Comparison of ENCODE assay signal across 26 cellular contexts in the genomic region with DNA sequence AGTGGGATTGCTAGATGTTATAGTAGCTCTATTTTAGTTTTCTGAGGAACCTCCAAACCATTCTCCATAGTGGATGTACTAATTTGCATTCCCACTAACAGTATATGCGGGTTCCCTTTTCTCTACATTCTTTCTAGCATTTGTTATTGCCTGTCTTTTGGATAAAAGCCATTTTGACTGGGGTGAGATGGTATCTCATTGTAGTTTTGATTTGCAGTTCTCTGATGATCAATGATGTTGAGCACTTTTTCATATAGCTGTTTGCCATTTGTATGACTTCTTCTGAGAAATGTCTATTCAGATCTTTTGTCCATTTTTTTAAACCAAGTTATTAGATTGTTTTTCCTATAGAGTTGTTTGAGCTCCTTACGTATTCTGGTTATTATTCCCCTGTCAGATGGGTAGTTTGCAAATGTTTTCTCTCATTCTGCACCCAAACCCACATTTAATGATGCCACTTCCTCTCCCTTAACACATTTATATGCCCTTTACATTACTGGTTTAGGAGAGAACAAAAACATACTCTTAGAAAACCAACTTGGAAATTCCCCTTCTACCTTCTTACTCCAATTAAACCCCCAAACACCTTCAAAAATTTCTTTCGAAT. TPM values are rescaled to one million over a fixed set of nuclear protein-coding genes. Genes with fewer than 3 reads are reported as not detected.
A peak's percentile ranks its signal among the peaks of the same experiment; 100 is the strongest.
DNase-seq lines count a peak whose midpoint lies in the region; ATAC-seq and TF ChIP-seq lines count a peak whose summit lies in the region.
"Had no signal": no experiment of that assay in that cellular context is flagged by ENCODE, and none has a peak within 500 bp of the region (broad histone marks: within the 10 kb centered on the region; RNA-seq: fewer than 3 reads in every experiment).

No MANE protein-coding gene starts in this region.

- DNase-seq in T-helper 1 cell (no peak), immature natural killer cell (peak; percentile 27 to 39 (median 33)), AG08395 (ENCODE audit: low spot score) (no peak), posterior vena cava (ENCODE audit: low spot score) (no peak)
- DNase-seq in CD4-positive, alpha-beta T cell: no peak
- no peak for DNase-seq in activated T-helper 1 cell treated with anti-CD3 and anti-CD28 coated beads, Interleukin-12 subunit alpha, Interleukin-12 subunit beta, Interleukin-2, Interleukin-4 antibody, amounts not matched to agents 30 ng/mL and 10 ng/mL and 1 ng/mL, durations not matched to agents 14 hours and 24 hours and 36 hours (ENCODE audit: low spot score)
- DNase-seq: activated effector memory CD4-positive, alpha-beta T cell treated with anti-CD3 and anti-CD28 coated beads, Interleukin-2, amount 50 U/mL, for 16 hours; dermis blood vessel endothelial cell; GDM1; GOT3; NCI-H1105 treated with DMSO at 0.1 percent for 48 hours; NCI-H2081; NCI-H82; sigmoid colon; SK-N-SH; stomach; T-helper 9 cell; WERI-Rb-1 had no signal

- peak overlapping the region; percentile 48 for H3K27ac ChIP-seq in CD4-positive, alpha-beta T cell (ENCODE audit: low read depth, low read length)
- H3K27ac ChIP-seq: 22Rv1, ascending aorta, RWPE1, sigmoid colon, stomach, tibial nerve, WERI-Rb-1 had no signal

- TF ChIP-seq CTCF in CD4-positive, alpha-beta T cell (IDR thresholded peaks at IDR 0.05): no peak

- ATAC-seq in CD4-positive, alpha-beta T cell (ENCODE audit: poor library complexity): peak; percentile 86
- no peak for ATAC-seq in HG03139 (IDR thresholded peaks at IDR 0.05; ENCODE audit: unreplicated experiment)

- no peaks in the 10 kb centered on the region for H3K9me3 Mint-ChIP-seq in T-helper 1 cell treated with Interleukin-12 subunit alpha and Interleukin-12 subunit beta and Interleukin-4 antibody, amounts not matched to agents 30 μg/mL and 1 μg/mL, for 36 hours
- H3K9me3 Mint-ChIP-seq in CD4-positive, alpha-beta T cell: peaks cover 5% of the 10 kb centered on the region
- no peaks in the 10 kb centered on the region for H3K9me3 Mint-ChIP-seq in activated T-helper 1 cell treated with anti-CD3 and anti-CD28 coated beads, Interleukin-12 subunit alpha, Interleukin-12 subunit beta, Interleukin-2, Interleukin-4 antibody, amounts not matched to agents 30 ng/mL and 10 ng/mL and 1 ng/mL, durations not matched to agents 14 hours and 24 hours and 36 hours
- H3K9me3 Mint-ChIP-seq in immature natural killer cell: peaks cover 0 to 5% (median 0%) of the 10 kb centered on the region in 6 donors

- H3K27ac Mint-ChIP-seq in T-helper 1 cell treated with Interleukin-12 subunit alpha and Interleukin-12 subunit beta and Interleukin-4 antibody, amounts not matched to agents 30 μg/mL and 1 μg/mL, for 36 hours: peak overlapping the region; percentile 80
- H3K27ac Mint-ChIP-seq in CD4-positive, alpha-beta T cell: peak overlapping the region; percentile 94
- peak overlapping the region; percentile 75 for H3K27ac Mint-ChIP-seq in activated T-helper 1 cell treated with anti-CD3 and anti-CD28 coated beads, Interleukin-12 subunit alpha, Interleukin-12 subunit beta, Interleukin-2, Interleukin-4 antibody, amounts not matched to agents 30 ng/mL and 10 ng/mL and 1 ng/mL, durations not matched to agents 14 hours and 24 hours and 36 hours
- H3K27ac Mint-ChIP-seq in immature natural killer cell: peak overlapping the region in 5 of 6 donors; percentile 25 to 82 (median 74)
- H3K27ac Mint-ChIP-seq: progenitor cell of endocrine pancreas had no signal

- H3K27me3 ChIP-seq in CD4-positive, alpha-beta T cell (ENCODE audit: control insufficient read depth, insufficient read depth, low read length): no peaks in the 10 kb centered on the region
- H3K27me3 ChIP-seq: ascending aorta, sigmoid colon, stomach, tibial nerve had no signal

- H3K36me3 Mint-ChIP-seq in T-helper 1 cell treated with Interleukin-12 subunit alpha and Interleukin-12 subunit beta and Interleukin-4 antibody, amounts not matched to agents 30 μg/mL and 1 μg/mL, for 36 hours (ENCODE audit: low read depth): peaks cover 6% of the 10 kb centered on the region
- H3K36me3 Mint-ChIP-seq in CD4-positive, alpha-beta T cell (ENCODE audit: low read depth): peaks cover 14% of the 10 kb centered on the region
- peaks cover 4% of the 10 kb centered on the region for H3K36me3 Mint-ChIP-seq in activated T-helper 1 cell treated with anti-CD3 and anti-CD28 coated beads, Interleukin-12 subunit alpha, Interleukin-12 subunit beta, Interleukin-2, Interleukin-4 antibody, amounts not matched to agents 30 ng/mL and 10 ng/mL and 1 ng/mL, durations not matched to agents 14 hours and 24 hours and 36 hours (ENCODE audit: low read depth)
- no peaks in the 10 kb centered on the region for H3K36me3 Mint-ChIP-seq in immature natural killer cell

- CTCF ChIA-PET in CD4-positive, alpha-beta T cell (lab: Charles Lee): interaction anchor here (1.0 to 3.9 kb wide), 4 partner anchors 15 to 56 kb away, joined by 3 to 22 read pairs (median 6); no protein-coding TSS in a partner anchor

- peak overlapping the region; percentile 59 for H3K4me3 Mint-ChIP-seq in T-helper 1 cell treated with Interleukin-12 subunit alpha and Interleukin-12 subunit beta and Interleukin-4 antibody, amounts not matched to agents 30 μg/mL and 1 μg/mL, for 36 hours
- H3K4me3 Mint-ChIP-seq in CD4-positive, alpha-beta T cell: peak overlapping the region; percentile 78
- peak overlapping the region; percentile 61 for H3K4me3 Mint-ChIP-seq in activated T-helper 1 cell treated with anti-CD3 and anti-CD28 coated beads, Interleukin-12 subunit alpha, Interleukin-12 subunit beta, Interleukin-2, Interleukin-4 antibody, amounts not matched to agents 30 ng/mL and 10 ng/mL and 1 ng/mL, durations not matched to agents 14 hours and 24 hours and 36 hours
- peak overlapping the region; percentile 46 to 74 (median 63) for H3K4me3 Mint-ChIP-seq in immature natural killer cell

- no peaks in the 10 kb centered on the region for H3K9me3 ChIP-seq in CD4-positive, alpha-beta T cell (ENCODE audit: control insufficient read depth, low read length)
- H3K9me3 ChIP-seq: ascending aorta, sigmoid colon, SK-N-SH, stomach, tibial nerve had no signal

- no peaks in the 10 kb centered on the region for H3K27me3 Mint-ChIP-seq in T-helper 1 cell treated with Interleukin-12 subunit alpha and Interleukin-12 subunit beta and Interleukin-4 antibody, amounts not matched to agents 30 μg/mL and 1 μg/mL, for 36 hours (ENCODE audit: low read depth)
- H3K27me3 Mint-ChIP-seq in CD4-positive, alpha-beta T cell: no peaks in the 10 kb centered on the region
- no peaks in the 10 kb centered on the region for H3K27me3 Mint-ChIP-seq in activated T-helper 1 cell treated with anti-CD3 and anti-CD28 coated beads, Interleukin-12 subunit alpha, Interleukin-12 subunit beta, Interleukin-2, Interleukin-4 antibody, amounts not matched to agents 30 ng/mL and 10 ng/mL and 1 ng/mL, durations not matched to agents 14 hours and 24 hours and 36 hours (ENCODE audit: insufficient read depth)
- H3K27me3 Mint-ChIP-seq in immature natural killer cell (ENCODE audit: low read depth in 3 of 3): peaks cover 0 to 5% (median 1%) of the 10 kb centered on the region in 3 donors
- H3K27me3 Mint-ChIP-seq: progenitor cell of endocrine pancreas had no signal

- intact Hi-C loops in CD4-positive, alpha-beta T cell (cut with DNase I, micrococcal nuclease): loop anchor here in 1 of 2 experiments (1.0 to 2.0 kb wide), 2 partner anchors 20 to 37 kb away; no protein-coding TSS in a partner anchor
- intact Hi-C loops in activated T-helper 1 cell treated with anti-CD3 and anti-CD28 coated beads, Interleukin-12 subunit alpha, Interleukin-12 subunit beta, Interleukin-2, Interleukin-4 antibody, amounts not matched to agents 30 ng/mL and 10 ng/mL and 1 ng/mL, durations not matched to agents 14 hours and 24 hours and 36 hours (cut with micrococcal nuclease): loop anchor here (1.0 kb wide), 2 partner anchors 8 to 20 kb away; no protein-coding TSS in a partner anchor
- intact Hi-C loops in posterior vena cava (cut with DNase I): no loop called here

- POLR2A ChIA-PET in CD4-positive, alpha-beta T cell (lab: Charles Lee): interaction anchor here (0.8 to 6.0 kb wide), 13 partner anchors 8 to 48 kb away, joined by 3 to 71 read pairs (median 6); a partner anchor contains a TSS

- H3K4me1 Mint-ChIP-seq in T-helper 1 cell treated with Interleukin-12 subunit alpha and Interleukin-12 subunit beta and Interleukin-4 antibody, amounts not matched to agents 30 μg/mL and 1 μg/mL, for 36 hours (ENCODE audit: low read depth): peaks cover 40% of the 10 kb centered on the region
- peaks cover 67% of the 10 kb centered on the region for H3K4me1 Mint-ChIP-seq in CD4-positive, alpha-beta T cell (ENCODE audit: low read depth)
- H3K4me1 Mint-ChIP-seq in activated T-helper 1 cell treated with anti-CD3 and anti-CD28 coated beads, Interleukin-12 subunit alpha, Interleukin-12 subunit beta, Interleukin-2, Interleukin-4 antibody, amounts not matched to agents 30 ng/mL and 10 ng/mL and 1 ng/mL, durations not matched to agents 14 hours and 24 hours and 36 hours (ENCODE audit: low read depth): peaks cover 36% of the 10 kb centered on the region
- H3K4me1 Mint-ChIP-seq in immature natural killer cell: peaks cover 13 to 35% of the 10 kb centered on the region in 2 donors

RNA-seq across cellular contexts. Expression of a gene that starts 48.2 kb away (rescaled TPM):
- total RNA-seq in CD4-positive, alpha-beta T cell: 100 to 1,000 TPM; 142 to 147 TPM
- total RNA-seq in activated T-helper 1 cell treated with anti-CD3 and anti-CD28 coated beads, Interleukin-12 subunit alpha, Interleukin-12 subunit beta, Interleukin-2, Interleukin-4 antibody, amounts not matched to agents 30 ng/mL and 10 ng/mL and 1 ng/mL, durations not matched to agents 14 hours and 24 hours and 36 hours: 11.5 and 16.4 TPM in 2 replicates
- polyA plus RNA-seq in immature natural killer cell: 10 to 100 TPM in 1 of 3 donors, 1 to 10 TPM in 2; 5.5 to 15.1 (median 9.3) TPM
- 1 to 10 TPM in 1 of 2 donors, under 1 TPM in 1; 0.52 to 1.3 TPM for total RNA-seq in posterior vena cava
- total RNA-seq: ascending aorta, MCF 10A had no signal

Comparison
In these comparisons a context has a peak if more than half of its experiments do, and no peak if none do; other contexts are left out.
1. DNase-seq: peak in immature natural killer cell (3 of 3); none in T-helper 1 cell (0 of 5), CD4-positive, alpha-beta T cell (0 of 10), activated T-helper 1 cell treated with anti-CD3 and anti-CD28 coated beads, Interleukin-12 subunit alpha, Interleukin-12 subunit beta, Interleukin-2, Interleukin-4 antibody, amounts not matched to agents 30 ng/mL and 10 ng/mL and 1 ng/mL, durations not matched to agents 14 hours and 24 hours and 36 hours (single experiment), AG08395 (single experiment) and posterior vena cava (single experiment).
2. Peak in every context shown above with its lines, with median percentiles within 50 percentile points of each other: H3K27ac Mint-ChIP-seq and H3K4me3 Mint-ChIP-seq.